In genomic region chr5:111550282-111551020, GRCh38 we compare ENCODE assay signal across 8 cellular contexts. TPM values are rescaled to one million over a fixed set of nuclear protein-coding genes. Genes with fewer than 3 reads are reported as not detected.
DNase-seq lines count a peak whose midpoint lies in the region; ATAC-seq and TF ChIP-seq lines count a peak whose summit lies in the region.

No MANE protein-coding gene starts in this region.

- TF ChIP-seq CTCF in CD8-positive, alpha-beta T cell (IDR thresholded peaks at IDR 0.05), result peak; percentile 69
- peak; percentile 85 for TF ChIP-seq CTCF in endodermal cell (conservative IDR thresholded peaks at IDR 0.05)

- no peaks in the 10 kb centered on the region for H3K9me3 Mint-ChIP-seq in CD8-positive, alpha-beta T cell
- H3K9me3 Mint-ChIP-seq in activated CD8-positive, alpha-beta T cell treated with anti-CD3 and anti-CD28 coated beads, Interleukin-2, amount 10 ng/mL, durations not matched to agents 7 days and 5 days (ENCODE audit: insufficient read depth), result no peaks in the 10 kb centered on the region
- peaks cover 8% of the 10 kb centered on the region for H3K9me3 Mint-ChIP-seq in endodermal cell

- H3K4me1 Mint-ChIP-seq in CD8-positive, alpha-beta T cell (ENCODE audit: low read depth), result peaks cover 13% of the 10 kb centered on the region
- H3K4me1 Mint-ChIP-seq in activated CD8-positive, alpha-beta T cell treated with anti-CD3 and anti-CD28 coated beads, Interleukin-2, amount 10 ng/mL, durations not matched to agents 7 days and 5 days (ENCODE audit: low read depth), result peaks cover 13% of the 10 kb centered on the region
- peaks cover 37% of the 10 kb centered on the region for H3K4me1 Mint-ChIP-seq in endodermal cell

- H3K9ac ChIP-seq in endodermal cell (ENCODE audit: extremely low read depth, low read length, poor library complexity, severe bottlenecking), result no peak overlapping the region

- peaks cover 3% of the 10 kb centered on the region for H3K4me1 ChIP-seq in CD8-positive, alpha-beta T cell (ENCODE audit: insufficient read depth, low read length)
- peaks cover 15% of the 10 kb centered on the region for H3K4me1 ChIP-seq in endodermal cell (ENCODE audit: control insufficient read depth, insufficient read depth, low read length)

- peak; percentile 91 for ATAC-seq in CD8-positive, alpha-beta T cell
- ATAC-seq in GM19397 (IDR thresholded peaks at IDR 0.05; ENCODE audit: unreplicated experiment), result peak; percentile 86
- ATAC-seq in HG03520 (IDR thresholded peaks at IDR 0.05; ENCODE audit: unreplicated experiment), result peak; percentile 83
- ATAC-seq in activated CD8-positive, alpha-beta T cell treated with anti-CD3 and anti-CD28 coated beads, Interleukin-2, amount 10 ng/mL, durations not matched to agents 7 days and 5 days, result peak; percentile 94

- H3K27me3 Mint-ChIP-seq in CD8-positive, alpha-beta T cell (ENCODE audit: low read depth), result peaks cover 2% of the 10 kb centered on the region
- H3K27me3 Mint-ChIP-seq in activated CD8-positive, alpha-beta T cell treated with anti-CD3 and anti-CD28 coated beads, Interleukin-2, amount 10 ng/mL, durations not matched to agents 7 days and 5 days (ENCODE audit: low read depth), result peaks cover 2% of the 10 kb centered on the region
- no peaks in the 10 kb centered on the region for H3K27me3 Mint-ChIP-seq in endodermal cell (ENCODE audit: insufficient read depth)

- H3K4me3 Mint-ChIP-seq in CD8-positive, alpha-beta T cell, result no peak overlapping the region
- no peak overlapping the region for H3K4me3 Mint-ChIP-seq in activated CD8-positive, alpha-beta T cell treated with anti-CD3 and anti-CD28 coated beads, Interleukin-2, amount 10 ng/mL, durations not matched to agents 7 days and 5 days
- H3K4me3 Mint-ChIP-seq in endodermal cell, result no peak overlapping the region

- H3K27me3 ChIP-seq in CD8-positive, alpha-beta T cell (ENCODE audit: insufficient read depth, low read length), result no peaks in the 10 kb centered on the region
- no peaks in the 10 kb centered on the region for H3K27me3 ChIP-seq in endodermal cell (ENCODE audit: control insufficient read depth, insufficient read depth, low read length, poor library complexity, severe bottlenecking)

- H3K4me3 ChIP-seq in CD8-positive, alpha-beta T cell (ENCODE audit: low read depth, low read length), result no peak overlapping the region
- H3K4me3 ChIP-seq in endodermal cell (ENCODE audit: low read length), result no peak overlapping the region

- H3K36me3 ChIP-seq in CD8-positive, alpha-beta T cell (ENCODE audit: insufficient read depth, low read length), result no peaks in the 10 kb centered on the region
- no peaks in the 10 kb centered on the region for H3K36me3 ChIP-seq in endodermal cell (ENCODE audit: control insufficient read depth, insufficient read depth, low read length)

- POLR2A ChIA-PET in CD8-positive, alpha-beta T cell (lab: Charles Lee), result interaction anchor here (0.9 kb wide), 1 partner anchor 18 kb away, joined by 3 read pairs; no protein-coding TSS in a partner anchor
- POLR2A ChIA-PET in activated CD8-positive, alpha-beta T cell treated with anti-CD3 and anti-CD28 coated beads, Interleukin-2, amount 10 ng/mL, durations not matched to agents 7 days and 5 days (lab: Charles Lee), result interaction anchor here (0.6 to 1.1 kb wide), 2 partner anchors 207 to 1200 kb away, joined by 3 to 4 read pairs; partner anchors contain the start of gene NREP

- DNase-seq in CD8-positive, alpha-beta T cell, result peak; percentile 35 to 80 (median 64)
- DNase-seq in NCI-H774 (lab: John Stamatoyannopoulos, UW) (peak; percentile 52), endodermal cell (peak; percentile 93), midbrain (lab: John Stamatoyannopoulos, UW) (peak; percentile 79)
- DNase-seq in activated CD8-positive, alpha-beta T cell treated with anti-CD3 and anti-CD28 coated beads, Interleukin-2, amount 10 ng/mL, durations not matched to agents 7 days and 5 days, result peak; percentile 84
- DNase-seq in stimulated activated CD8-positive, alpha-beta memory T cell treated with anti-CD3 and anti-CD28 coated beads, Interleukin-2, amount 100 ng/mL, for 48 hours (ENCODE audit: low read depth in 2 of 2), result peak; percentile 50 to 55

- H3K27ac Mint-ChIP-seq in CD8-positive, alpha-beta T cell, result no peak overlapping the region
- H3K27ac Mint-ChIP-seq in activated CD8-positive, alpha-beta T cell treated with anti-CD3 and anti-CD28 coated beads, Interleukin-2, amount 10 ng/mL, durations not matched to agents 7 days and 5 days, result no peak overlapping the region
- H3K27ac Mint-ChIP-seq in endodermal cell, result no peak overlapping the region

- WGBS in endodermal cell (ENCODE audit: insufficient coverage in 1 of 2, insufficient read length in 1 of 2), 2 experiments, result 35 to 39% methylated on average over 5 to 8 of the region's 8 CpGs

- no peak overlapping the region for H3K27ac ChIP-seq in CD8-positive, alpha-beta T cell (ENCODE audit: low read depth, low read length)
- H3K27ac ChIP-seq in endodermal cell (ENCODE audit: low read depth, low read length), result no peak overlapping the region

- intact Hi-C loops in CD8-positive, alpha-beta T cell (cut with DNase I, micrococcal nuclease), result loop anchor here (1.0 to 10.0 kb wide), 4 partner anchors 292 to 597 kb away; no protein-coding TSS in a partner anchor

- no peaks in the 10 kb centered on the region for H3K36me3 Mint-ChIP-seq in CD8-positive, alpha-beta T cell
- H3K36me3 Mint-ChIP-seq in activated CD8-positive, alpha-beta T cell treated with anti-CD3 and anti-CD28 coated beads, Interleukin-2, amount 10 ng/mL, durations not matched to agents 7 days and 5 days (ENCODE audit: low read depth), result no peaks in the 10 kb centered on the region
- H3K36me3 Mint-ChIP-seq in endodermal cell (ENCODE audit: low read depth), result no peaks in the 10 kb centered on the region

- H3K9me3 ChIP-seq in CD8-positive, alpha-beta T cell (ENCODE audit: low read length), result no peaks in the 10 kb centered on the region
- peaks cover 7% of the 10 kb centered on the region for H3K9me3 ChIP-seq in endodermal cell (ENCODE audit: control insufficient read depth, low read length)

- CTCF ChIA-PET in CD8-positive, alpha-beta T cell (lab: Charles Lee), result interaction anchor here (0.7 to 4.8 kb wide), 18 partner anchors 8 to 611 kb away, joined by 3 to 47 read pairs (median 4); no protein-coding TSS in a partner anchor
- CTCF ChIA-PET in activated CD8-positive, alpha-beta T cell treated with anti-CD3 and anti-CD28 coated beads, Interleukin-2, amount 10 ng/mL, durations not matched to agents 7 days and 5 days (lab: Charles Lee), result interaction anchor here (0.6 to 4.4 kb wide), 32 partner anchors 8 to 611 kb away, joined by 3 to 38 read pairs (median 4); partner anchors contain the start of gene NREP

RNA-seq across cellular contexts. Expression of gene STARD4, which starts 38.1 kb away (rescaled TPM):
- total RNA-seq in CD8-positive, alpha-beta T cell, result 10 to 100 TPM; 31.7 to 32.4 TPM
- total RNA-seq in activated CD8-positive, alpha-beta T cell treated with anti-CD3 and anti-CD28 coated beads, Interleukin-2, amount 10 ng/mL, durations not matched to agents 7 days and 5 days, result 10 to 100 TPM; 52.3 to 55.9 TPM
- 10 to 100 TPM; 29.5 to 40.7 TPM for total RNA-seq in endodermal cell
- 72.9 TPM for polyA plus RNA-seq in endodermal cell (2013, experiment 1 of 2)
- 74.9 TPM for polyA plus RNA-seq in endodermal cell (2013, experiment 2 of 2)
